16 cellular contexts compared by ENCODE assay signal in genomic region chr12:25977047-25977446, GRCh38. TPM values are rescaled to one million over a fixed set of nuclear protein-coding genes. Genes with fewer than 3 reads are reported as not detected.
DNase-seq lines count a peak whose midpoint lies in the region; ATAC-seq and TF ChIP-seq lines count a peak whose summit lies in the region.
"Had no signal": no experiment of that assay in that cellular context is flagged by ENCODE, and none has a peak within 500 bp of the region (broad histone marks: within the 10 kb centered on the region; RNA-seq: fewer than 3 reads in every experiment).

No MANE protein-coding gene starts in this region.

- H3K4me2 ChIP-seq in osteoblast (ENCODE audit: insufficient read depth, low read length) = peak overlapping the region; percentile 60

- CTCF ChIA-PET in activated CD8-positive, alpha-beta T cell treated with anti-CD3 and anti-CD28 coated beads, Interleukin-2, amount 10 ng/mL, durations not matched to agents 7 days and 5 days (lab: Charles Lee) = no interaction called here

- H3K27ac ChIP-seq in dorsolateral prefrontal cortex = peak overlapping the region in 16 of 59 donors; percentile 5 to 69 (median 38)
- H3K27ac ChIP-seq in osteoblast (ENCODE audit: low read depth, low read length) = peak overlapping the region; percentile 74
- H3K27ac ChIP-seq: SK-N-MC had no signal

- peaks cover 44% of the 10 kb centered on the region for H4K20me1 ChIP-seq in osteoblast (ENCODE audit: insufficient read depth, low read length)

- H3K4me3 ChIP-seq in AG09309 (ENCODE audit: control insufficient read depth, low read depth, low read length) (no peak overlapping the region), dorsolateral prefrontal cortex (peak overlapping the region in 41 of 59 donors; percentile 1 to 57 (median 34)), osteoblast (ENCODE audit: insufficient read depth, low read length) (no peak overlapping the region)
- H3K4me3 ChIP-seq: SK-N-MC had no signal

- H3K4me3 Mint-ChIP-seq in activated CD8-positive, alpha-beta T cell treated with anti-CD3 and anti-CD28 coated beads, Interleukin-2, amount 10 ng/mL, durations not matched to agents 7 days and 5 days = no peak overlapping the region
- H3K4me3 Mint-ChIP-seq: activated T-helper 1 cell treated with anti-CD3 and anti-CD28 coated beads, Interleukin-12 subunit alpha, Interleukin-12 subunit beta, Interleukin-2, Interleukin-4 antibody, amounts not matched to agents 30 ng/mL and 10 ng/mL and 1 ng/mL, durations not matched to agents 14 hours and 24 hours and 36 hours; dendritic cell treated with granulocyte-macrophage colony-stimulating factor and Interleukin-4, amounts not matched to agents 40 ng/mL and 50 ng/mL, for 4 days; neural crest cell had no signal

- peaks cover 9% of the 10 kb centered on the region for H3K27me3 Mint-ChIP-seq in activated CD8-positive, alpha-beta T cell treated with anti-CD3 and anti-CD28 coated beads, Interleukin-2, amount 10 ng/mL, durations not matched to agents 7 days and 5 days (ENCODE audit: low read depth)
- H3K27me3 Mint-ChIP-seq: dendritic cell treated with granulocyte-macrophage colony-stimulating factor and Interleukin-4, amounts not matched to agents 40 ng/mL and 50 ng/mL, for 4 days had no signal

- H3K27ac Mint-ChIP-seq in activated CD8-positive, alpha-beta T cell treated with anti-CD3 and anti-CD28 coated beads, Interleukin-2, amount 10 ng/mL, durations not matched to agents 7 days and 5 days = no peak overlapping the region
- H3K27ac Mint-ChIP-seq: activated T-helper 1 cell treated with anti-CD3 and anti-CD28 coated beads, Interleukin-12 subunit alpha, Interleukin-12 subunit beta, Interleukin-2, Interleukin-4 antibody, amounts not matched to agents 30 ng/mL and 10 ng/mL and 1 ng/mL, durations not matched to agents 14 hours and 24 hours and 36 hours; dendritic cell treated with granulocyte-macrophage colony-stimulating factor and Interleukin-4, amounts not matched to agents 40 ng/mL and 50 ng/mL, for 4 days had no signal

- intact Hi-C loops in dorsolateral prefrontal cortex (cut with DNase I) = no loop called here

- no peaks in the 10 kb centered on the region for H3K9me3 Mint-ChIP-seq in activated CD8-positive, alpha-beta T cell treated with anti-CD3 and anti-CD28 coated beads, Interleukin-2, amount 10 ng/mL, durations not matched to agents 7 days and 5 days (ENCODE audit: insufficient read depth)
- H3K9me3 Mint-ChIP-seq: activated T-helper 1 cell treated with anti-CD3 and anti-CD28 coated beads, Interleukin-12 subunit alpha, Interleukin-12 subunit beta, Interleukin-2, Interleukin-4 antibody, amounts not matched to agents 30 ng/mL and 10 ng/mL and 1 ng/mL, durations not matched to agents 14 hours and 24 hours and 36 hours; dendritic cell treated with granulocyte-macrophage colony-stimulating factor and Interleukin-4, amounts not matched to agents 40 ng/mL and 50 ng/mL, for 4 days; neural crest cell had no signal

- peaks cover 99% of the 10 kb centered on the region for H3K79me2 ChIP-seq in osteoblast (ENCODE audit: insufficient read depth, low read length)

- H3K36me3 Mint-ChIP-seq in activated CD8-positive, alpha-beta T cell treated with anti-CD3 and anti-CD28 coated beads, Interleukin-2, amount 10 ng/mL, durations not matched to agents 7 days and 5 days (ENCODE audit: low read depth) = no peaks in the 10 kb centered on the region

- no peaks in the 10 kb centered on the region for H3K4me1 Mint-ChIP-seq in activated CD8-positive, alpha-beta T cell treated with anti-CD3 and anti-CD28 coated beads, Interleukin-2, amount 10 ng/mL, durations not matched to agents 7 days and 5 days (ENCODE audit: low read depth)

- POLR2A ChIA-PET in activated CD8-positive, alpha-beta T cell treated with anti-CD3 and anti-CD28 coated beads, Interleukin-2, amount 10 ng/mL, durations not matched to agents 7 days and 5 days (lab: Charles Lee) = no interaction called here

- TF ChIP-seq CTCF in AG09309 (IDR thresholded peaks at IDR 0.05; ENCODE audit: control insufficient read depth, insufficient read depth, low read depth, low read length, missing control alignments) (no peak), dorsolateral prefrontal cortex (IDR thresholded peaks at IDR 0.05 in 54 of 56, conservative IDR thresholded peaks at IDR 0.05 in 2 of 56; ENCODE audit: low read depth in 1 of 56, partially characterized antibody in 56 of 56) (no peak), osteoblast (IDR thresholded peaks at IDR 0.05; ENCODE audit: extremely low read depth, low read depth, low read length) (no peak)

- H3K36me3 ChIP-seq in osteoblast (ENCODE audit: insufficient read depth, low read length) = no peaks in the 10 kb centered on the region

- no peaks in the 10 kb centered on the region for H3K9me3 ChIP-seq in osteoblast (ENCODE audit: low read depth, low read length)

- peaks cover 27% of the 10 kb centered on the region for H3K4me1 ChIP-seq in osteoblast (ENCODE audit: insufficient read depth, low read length)

- no peak overlapping the region for H2AFZ ChIP-seq in osteoblast (ENCODE audit: low read length)

- H3K27me3 ChIP-seq in dorsolateral prefrontal cortex (no peaks in the 10 kb centered on the region), osteoblast (ENCODE audit: insufficient read depth, low read length) (no peaks in the 10 kb centered on the region)

- ATAC-seq in activated CD8-positive, alpha-beta T cell treated with anti-CD3 and anti-CD28 coated beads, Interleukin-2, amount 10 ng/mL, durations not matched to agents 7 days and 5 days = no peak
- ATAC-seq in HG03097 (IDR thresholded peaks at IDR 0.05; ENCODE audit: low FRiP score, unreplicated experiment) = no peak
- ATAC-seq: stimulated activated naive CD8-positive, alpha-beta T cell treated with anti-CD3 and anti-CD28 coated beads, Interleukin-15, Interleukin-2, amounts not matched to agents 100 U/mL and 50 U/mL, for 24 hours had no signal

- DNase-seq in AG09309 (ENCODE audit: low read depth) (peak; percentile 74), HT1080 (ENCODE audit: low read depth) (peak; percentile 56), dorsolateral prefrontal cortex (no peak), osteoblast (ENCODE audit: insufficient read length, low spot score, missing footprints) (no peak), NCI-H1092 treated with DMSO at 0.1 percent for 48 hours (lab: John Stamatoyannopoulos, UW) (no peak), T-helper 2 cell (no peak)
- no peak for DNase-seq in activated CD8-positive, alpha-beta T cell treated with anti-CD3 and anti-CD28 coated beads, Interleukin-2, amount 10 ng/mL, durations not matched to agents 7 days and 5 days
- DNase-seq: activated CD4-positive, alpha-beta T cell treated with anti-CD3 and anti-CD28 coated beads, Interleukin-2, amount 50 U/mL, for 4 hours; NCI-H2107; small intestine; stimulated activated naive CD8-positive, alpha-beta T cell treated with anti-CD3 and anti-CD28 coated beads, Interleukin-15, Interleukin-2, amounts not matched to agents 100 U/mL and 50 U/mL, for 24 hours had no signal

RNA-seq across cellular contexts. Expression of gene RASSF8, which starts 18.6 kb away (rescaled TPM):
- 33.5 and 45.6 TPM in 2 replicates for total RNA-seq in HT1080 (2014; rRNA removed; shearing (Covaris generic))
- 34.8 and 52.4 TPM in 2 replicates for polyA plus RNA-seq in HT1080 (2015; cell fraction: cytosol; rRNA removed)
- polyA plus RNA-seq in HT1080 (2015; cell fraction: nucleus; rRNA removed) = 40.5 and 44.7 TPM in 2 replicates
- total RNA-seq in dorsolateral prefrontal cortex (100 to 1,000 TPM in 2 of 120 experiments, 10 to 100 TPM in 118; 29.7 to 147 (median 57.1) TPM), osteoblast (84.3 and 97.4 TPM in 2 replicates)
- 1 to 10 TPM; 1.0 TPM for total RNA-seq in activated CD8-positive, alpha-beta T cell treated with anti-CD3 and anti-CD28 coated beads, Interleukin-2, amount 10 ng/mL, durations not matched to agents 7 days and 5 days

Comparison
In these comparisons a context has a peak if more than half of its experiments do, and no peak if none do; other contexts are left out.
1. DNase-seq: peak in AG09309 (single experiment) and HT1080 (single experiment); none in dorsolateral prefrontal cortex (0 of 10), osteoblast (single experiment), activated CD8-positive, alpha-beta T cell treated with anti-CD3 and anti-CD28 coated beads, Interleukin-2, amount 10 ng/mL, durations not matched to agents 7 days and 5 days (single experiment), NCI-H1092 treated with DMSO at 0.1 percent for 48 hours (single experiment) and T-helper 2 cell (0 of 5).
2. H3K4me3 ChIP-seq: peak in dorsolateral prefrontal cortex (41 of 59); none in AG09309 (single experiment) and osteoblast (single experiment).
3. RNA of gene RASSF8, which starts 18.6 kb away (total RNA-seq): 84.3 to 97.4 TPM in osteoblast, 29.7 to 147 TPM in dorsolateral prefrontal cortex and 33.5 to 45.6 TPM in HT1080; 1.0 TPM in activated CD8-positive, alpha-beta T cell treated with anti-CD3 and anti-CD28 coated beads, Interleukin-2, amount 10 ng/mL, durations not matched to agents 7 days and 5 days; every median in the first group is over 10 times any median in the second.